Comparison of ENCODE assay signal across 12 cellular contexts in genomic region chr4:137647375-137647774, GRCh38.
DNase-seq lines count a peak whose midpoint lies in the region; ATAC-seq and TF ChIP-seq lines count a peak whose summit lies in the region.
"Had no signal": no experiment of that assay in that cellular context is flagged by ENCODE, and none has a peak within 500 bp of the region (broad histone marks: within the 10 kb centered on the region; RNA-seq: fewer than 3 reads in every experiment).

No MANE protein-coding gene starts in this region.

- ATAC-seq in GM19324 (IDR thresholded peaks at IDR 0.05; ENCODE audit: low FRiP score, unreplicated experiment) = peak; percentile 83
- peak; percentile 90 for ATAC-seq in HG02623 (IDR thresholded peaks at IDR 0.05; ENCODE audit: unreplicated experiment)
- ATAC-seq in HG03378 (IDR thresholded peaks at IDR 0.05; ENCODE audit: unreplicated experiment) = peak; percentile 90
- ATAC-seq in activated T-cell treated with anti-CD3 and anti-CD28 coated beads, Interleukin-2, amount 50 U/mL, for 72 hours (replicated peaks in 1 of 2) = no peak
- ATAC-seq: A549 had no signal

- CTCF ChIA-PET in GM10248 (lab: Yijun Ruan, JAX) = interaction anchor here (1.6 kb wide), 2 partner anchors 11 to 15 kb away, joined by 4 to 6 read pairs; no protein-coding TSS in a partner anchor

- H3K36me3 Mint-ChIP-seq in activated T-cell treated with anti-CD3 and anti-CD28 coated beads, Interleukin-2, amount 50 U/mL, for 72 hours (ENCODE audit: insufficient read depth in 2 of 2) = no peaks in the 10 kb centered on the region
- H3K36me3 Mint-ChIP-seq: activated naive CD8-positive, alpha-beta T cell had no signal

- no peaks in the 10 kb centered on the region for H3K4me1 Mint-ChIP-seq in activated T-cell treated with anti-CD3 and anti-CD28 coated beads, Interleukin-2, amount 50 U/mL, for 72 hours (ENCODE audit: low read depth)

- TF ChIP-seq CTCF in GM10248 (IDR thresholded peaks at IDR 0.05; ENCODE audit: control extremely low read depth, extremely low read depth, low read depth, missing control alignments) = no peak

- POLR2A ChIA-PET in GM10248 (lab: Yijun Ruan, JAX) = no interaction called here

- no peak overlapping the region for H3K27ac Mint-ChIP-seq in activated T-cell treated with anti-CD3 and anti-CD28 coated beads, Interleukin-2, amount 50 U/mL, for 72 hours
- H3K27ac Mint-ChIP-seq: activated naive CD8-positive, alpha-beta T cell had no signal

- DNase-seq in GM10248 (ENCODE audit: extremely low spot score) (peak; percentile 37), SHP77 treated with DMSO at 0.1 percent for 48 hours (lab: John Stamatoyannopoulos, UW) (no peak), HK-2 (ENCODE audit: unreplicated experiment) (no peak), activated gamma-delta T cell treated with Interleukin-2 at 50 U/mL for 16 hours (no peak)
- no peak for DNase-seq in activated T-cell treated with anti-CD3 and anti-CD28 coated beads, Interleukin-2, amount 50 U/mL, for 72 hours
- DNase-seq: activated CD4-positive, alpha-beta T cell treated with anti-CD3 and anti-CD28 coated beads, Interleukin-2, amount 50 U/mL, for 1 hour; NK-92 treated with Interleukin-12 subunit alpha and Interleukin-12 subunit beta, amount 100 ng/mL, for 24 hours had no signal

- H3K9me3 Mint-ChIP-seq in activated T-cell treated with anti-CD3 and anti-CD28 coated beads, Interleukin-2, amount 50 U/mL, for 72 hours = peaks cover 0 to 3% of the 10 kb centered on the region in 2 donors

- H3K4me3 Mint-ChIP-seq in activated T-cell treated with anti-CD3 and anti-CD28 coated beads, Interleukin-2, amount 50 U/mL, for 72 hours = no peak overlapping the region
- H3K4me3 Mint-ChIP-seq: activated naive CD8-positive, alpha-beta T cell had no signal

- no peaks in the 10 kb centered on the region for H3K27me3 Mint-ChIP-seq in activated T-cell treated with anti-CD3 and anti-CD28 coated beads, Interleukin-2, amount 50 U/mL, for 72 hours (ENCODE audit: low read depth)
- H3K27me3 Mint-ChIP-seq: activated naive CD8-positive, alpha-beta T cell had no signal

Comparison
In these comparisons a context has a peak if more than half of its experiments do, and no peak if none do; other contexts are left out.
1. ATAC-seq: peak in GM19324 (single experiment), HG02623 (single experiment) and HG03378 (single experiment); none in activated T-cell treated with anti-CD3 and anti-CD28 coated beads, Interleukin-2, amount 50 U/mL, for 72 hours (0 of 2).